ENCODE assay signal across 23 cellular contexts in the genomic region with DNA sequence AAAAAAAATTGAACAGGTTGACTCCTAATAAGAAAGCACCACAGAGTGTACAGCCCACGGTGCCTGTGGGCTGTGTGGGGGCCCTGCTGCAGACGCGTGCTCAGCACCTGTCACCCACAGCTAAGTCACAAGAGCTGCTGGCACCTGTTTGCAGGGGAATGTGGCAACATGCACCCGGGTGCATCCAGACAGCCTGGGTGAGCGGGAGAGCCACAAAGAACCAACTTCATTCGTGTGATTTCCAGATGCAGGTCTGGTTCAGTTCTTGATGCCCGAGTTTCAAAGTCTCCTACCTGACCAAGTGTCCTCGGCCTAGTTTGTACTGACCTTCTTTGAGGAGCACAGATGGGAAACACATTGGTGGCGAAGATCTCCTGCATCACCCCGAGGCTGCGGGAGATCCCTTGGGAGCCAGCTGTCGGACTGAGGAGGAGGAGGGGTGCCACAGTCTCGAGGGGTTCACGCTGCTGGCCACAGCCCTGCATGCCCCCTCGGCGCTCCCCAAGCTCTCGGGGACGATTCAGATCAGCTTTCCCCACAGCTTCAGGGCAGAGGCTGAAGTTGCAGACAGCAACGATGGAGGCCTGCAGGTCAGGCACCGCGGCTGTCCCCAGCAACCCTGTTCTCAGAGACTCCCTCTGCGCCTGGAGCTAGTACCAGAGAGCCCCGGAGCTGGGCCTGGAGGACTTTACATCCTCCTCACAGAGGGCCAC. TPM values are rescaled to one million over a fixed set of nuclear protein-coding genes. Genes with fewer than 3 reads are reported as not detected.
DNase-seq lines count a peak whose midpoint lies in the region; ATAC-seq, FAIRE-seq and TF ChIP-seq lines count a peak whose summit lies in the region.
"Had no signal": no experiment of that assay in that cellular context is flagged by ENCODE, and none has a peak within 500 bp of the region (broad histone marks: within the 10 kb centered on the region; RNA-seq: fewer than 3 reads in every experiment).

No MANE protein-coding gene starts in this region.

- peak; percentile 13 for DNase-seq in activated CD4-positive, CD25-positive, alpha-beta regulatory T cell treated with anti-CD3 and anti-CD28 coated beads, Interleukin-2, amount 50 U/mL, for 72 hours
- no peak for DNase-seq in activated CD4-positive, CD25-positive, alpha-beta regulatory T cell (lab: John Stamatoyannopoulos, UW)
- DNase-seq in RWPE2 (ENCODE audit: low spot score) (peak; percentile 49), HepG2 (ENCODE audit: low spot score) (no peak), spleen (peak; percentile 63), mesothelial cell of epicardium (ENCODE audit: low spot score in 2 of 2, unreplicated experiment in 2 of 2) (no peak), NCI-H1048 (lab: John Stamatoyannopoulos, UW) (no peak)
- DNase-seq in activated naive CD4-positive, alpha-beta T cell treated with anti-CD3 and anti-CD28 coated beads, Interleukin-2, amount 10 ng/mL, durations not matched to agents 7 days and 5 days: no peak
- DNase-seq: activated CD4-positive, alpha-beta T cell treated with anti-CD3 and anti-CD28 coated beads, Interleukin-2, amount 50 U/mL, for 1 hour; HFFc6; NCI-H1105 treated with DMSO at 0.1 percent for 48 hours; OCI-M1; stimulated activated CD4-positive, alpha-beta T cell treated with anti-CD3 and anti-CD28 coated beads, Interleukin-15, amount 100 ng/mL, for 24 hours had no signal

- TF ChIP-seq POLR2A in HepG2 (IDR thresholded peaks at IDR 0.05; ENCODE audit: insufficient read depth in 1 of 2, low read depth in 2 of 2, low read length in 2 of 2) (no peak), spleen (IDR thresholded peaks at IDR 0.05) (no peak)

- CTCF ChIA-PET in HepG2 (lab: Yijun Ruan, JAX; ENCODE audit: low intra/inter-chr PET ratio, low total read pairs): no interaction called here
- CTCF ChIA-PET in activated naive CD4-positive, alpha-beta T cell treated with anti-CD3 and anti-CD28 coated beads, Interleukin-2, amount 10 ng/mL, durations not matched to agents 7 days and 5 days (lab: Charles Lee): no interaction called here

- no peak overlapping the region for H3K27ac ChIP-seq in RWPE2 (ENCODE audit: poor library complexity, severe bottlenecking)
- no peak overlapping the region for H3K27ac ChIP-seq in HepG2 (ENCODE audit: extremely low read length, insufficient read depth, low read length)
- no peak overlapping the region for H3K27ac ChIP-seq in spleen
- H3K27ac ChIP-seq: 22Rv1, KMS-11, tibial nerve had no signal

- no TSS peak for BruUV-seq in HepG2 (replicated peaks; lab: Mats Ljungman, UMichigan)

- no peaks in the 10 kb centered on the region for H3K9me3 ChIP-seq in RWPE2 (ENCODE audit: severe bottlenecking)
- H3K9me3 ChIP-seq in HepG2 (ENCODE audit: low read length): no peaks in the 10 kb centered on the region
- H3K9me3 ChIP-seq in spleen: no peaks in the 10 kb centered on the region
- H3K9me3 ChIP-seq: tibial nerve had no signal

- intact Hi-C loops in HepG2 (cut with micrococcal nuclease; ENCODE audit: unreplicated experiment): no loop called here
- intact Hi-C loops in spleen (cut with DNase I; ENCODE audit: low total_unique reads): no loop called here

- ATAC-seq in RWPE2 (ENCODE audit: low read depth) (no peak), HepG2 (no peak)
- ATAC-seq: stimulated activated effector memory CD8-positive, alpha-beta T cell treated with anti-CD3 and anti-CD28 coated beads, Interleukin-12 subunit alpha, Interleukin-12 subunit beta, amount 100 ng/mL, for 72 hours had no signal

- WGBS in HepG2 (ENCODE audit: low lambda C conversion rate): 90% methylated on average over 16 of the region's 23 CpGs
- 67 to 86% (median 78%) methylated on average over 21 to 23 of the region's 23 CpGs for WGBS in spleen, 5 donors

- H3K79me2 ChIP-seq in HepG2 (ENCODE audit: insufficient read depth, low read length): no peaks in the 10 kb centered on the region

- H4K20me1 ChIP-seq in HepG2 (ENCODE audit: insufficient read depth, low read length): no peaks in the 10 kb centered on the region

- no peak for TF ChIP-seq RAD21 in HepG2 (CRISPR knock-in tag; IDR thresholded peaks at IDR 0.05)

- peaks cover under 1% of the 10 kb centered on the region for H3K4me1 Mint-ChIP-seq in mesothelial cell of epicardium
- peaks cover 25% of the 10 kb centered on the region for H3K4me1 Mint-ChIP-seq in activated naive CD4-positive, alpha-beta T cell treated with anti-CD3 and anti-CD28 coated beads, Interleukin-2, amount 10 ng/mL, durations not matched to agents 7 days and 5 days

- no peak for FAIRE-seq in HepG2 (lab: Jason Lieb, UNC)
- FAIRE-seq: colon, endometrium, islet of Langerhans had no signal

- TF ChIP-seq CTCF in RWPE2 (IDR thresholded peaks at IDR 0.05; ENCODE audit: poor library complexity, severe bottlenecking) (no peak), HepG2 (CRISPR knock-in tag; IDR thresholded peaks at IDR 0.05) (no peak), spleen (IDR thresholded peaks at IDR 0.05 in 8 of 11, conservative IDR thresholded peaks at IDR 0.05 in 3 of 11) (no peak), mesothelial cell of epicardium (IDR thresholded peaks at IDR 0.05; ENCODE audit: unreplicated experiment) (no peak)

- H3K36me3 Mint-ChIP-seq in mesothelial cell of epicardium: peaks cover 26% of the 10 kb centered on the region
- peaks cover 2% of the 10 kb centered on the region for H3K36me3 Mint-ChIP-seq in activated naive CD4-positive, alpha-beta T cell treated with anti-CD3 and anti-CD28 coated beads, Interleukin-2, amount 10 ng/mL, durations not matched to agents 7 days and 5 days

- no peak overlapping the region for H3K9ac ChIP-seq in HepG2 (ENCODE audit: insufficient read depth, low read depth, low read length)
- H3K9ac ChIP-seq: KMS-11 had no signal

- no peak overlapping the region for H2AFZ ChIP-seq in HepG2 (ENCODE audit: low read length)

- H3K36me3 ChIP-seq in RWPE2 (ENCODE audit: low read depth) (peaks cover 21% of the 10 kb centered on the region), HepG2 (replicated peaks in 1 of 2; ENCODE audit: control insufficient read depth in 1 of 2, insufficient read depth in 2 of 2, low read length in 2 of 2) (peaks cover 9 to 30% of the 10 kb centered on the region in 2 experiments; a peak in 4 of 5 replicates), spleen (peaks cover 0 to 70% (median 4%) of the 10 kb centered on the region in 6 donors)

- H3K9me3 Mint-ChIP-seq in mesothelial cell of epicardium: no peaks in the 10 kb centered on the region
- no peaks in the 10 kb centered on the region for H3K9me3 Mint-ChIP-seq in activated naive CD4-positive, alpha-beta T cell treated with anti-CD3 and anti-CD28 coated beads, Interleukin-2, amount 10 ng/mL, durations not matched to agents 7 days and 5 days
- H3K9me3 Mint-ChIP-seq: activated naive CD4-positive, alpha-beta T cell treated with anti-CD3 and anti-CD28 coated beads, Interleukin-2, amount 50 U/mL, for 24 hours; HFFc6; neural crest cell; stimulated activated effector memory CD8-positive, alpha-beta T cell treated with anti-CD3 and anti-CD28 coated beads, Interleukin-12 subunit alpha, Interleukin-12 subunit beta, amount 100 ng/mL, for 72 hours had no signal

- no peak overlapping the region for H3K27ac Mint-ChIP-seq in mesothelial cell of epicardium
- H3K27ac Mint-ChIP-seq in activated naive CD4-positive, alpha-beta T cell treated with anti-CD3 and anti-CD28 coated beads, Interleukin-2, amount 10 ng/mL, durations not matched to agents 7 days and 5 days: no peak overlapping the region
- H3K27ac Mint-ChIP-seq: activated naive CD4-positive, alpha-beta T cell treated with anti-CD3 and anti-CD28 coated beads, Interleukin-2, amount 50 U/mL, for 24 hours; HFFc6; stimulated activated effector memory CD8-positive, alpha-beta T cell treated with anti-CD3 and anti-CD28 coated beads, Interleukin-12 subunit alpha, Interleukin-12 subunit beta, amount 100 ng/mL, for 72 hours had no signal

- H3K27me3 Mint-ChIP-seq in mesothelial cell of epicardium (ENCODE audit: low read depth): no peaks in the 10 kb centered on the region
- peaks cover 16% of the 10 kb centered on the region for H3K27me3 Mint-ChIP-seq in activated naive CD4-positive, alpha-beta T cell treated with anti-CD3 and anti-CD28 coated beads, Interleukin-2, amount 10 ng/mL, durations not matched to agents 7 days and 5 days
- H3K27me3 Mint-ChIP-seq: activated naive CD4-positive, alpha-beta T cell treated with anti-CD3 and anti-CD28 coated beads, Interleukin-2, amount 50 U/mL, for 24 hours had no signal

- H3K27me3 ChIP-seq in RWPE2 (ENCODE audit: insufficient read depth, poor library complexity, severe bottlenecking) (no peaks in the 10 kb centered on the region), HepG2 (ENCODE audit: control insufficient read depth in 1 of 2, insufficient read depth in 2 of 2, low read length in 2 of 2) (no peaks in the 10 kb centered on the region), spleen (replicated peaks in 1 of 7) (no peaks in the 10 kb centered on the region)
- H3K27me3 ChIP-seq: tibial nerve had no signal

- H3K4me2 ChIP-seq in HepG2 (ENCODE audit: low read depth, low read length): no peak overlapping the region
- H3K4me2 ChIP-seq: KMS-11 had no signal

- no peak overlapping the region for H3K4me3 ChIP-seq in RWPE2 (ENCODE audit: severe bottlenecking)
- no peak overlapping the region for H3K4me3 ChIP-seq in HepG2 (replicated peaks in 1 of 3; ENCODE audit: insufficient read depth in 1 of 3, low read depth in 2 of 3, low read length in 3 of 3)
- no peak overlapping the region for H3K4me3 ChIP-seq in spleen
- H3K4me3 ChIP-seq: tibial nerve had no signal

- POLR2A ChIA-PET in HepG2 (lab: Yijun Ruan, JAX): no interaction called here

- no peak overlapping the region for H3K4me3 Mint-ChIP-seq in mesothelial cell of epicardium
- no peak overlapping the region for H3K4me3 Mint-ChIP-seq in activated naive CD4-positive, alpha-beta T cell treated with anti-CD3 and anti-CD28 coated beads, Interleukin-2, amount 10 ng/mL, durations not matched to agents 7 days and 5 days
- H3K4me3 Mint-ChIP-seq: activated naive CD4-positive, alpha-beta T cell treated with anti-CD3 and anti-CD28 coated beads, Interleukin-2, amount 50 U/mL, for 24 hours; HFFc6; neural crest cell; stimulated activated effector memory CD8-positive, alpha-beta T cell treated with anti-CD3 and anti-CD28 coated beads, Interleukin-12 subunit alpha, Interleukin-12 subunit beta, amount 100 ng/mL, for 72 hours had no signal

- H3K4me1 ChIP-seq in RWPE2 (ENCODE audit: insufficient read depth, poor library complexity, severe bottlenecking) (no peaks in the 10 kb centered on the region), HepG2 (ENCODE audit: insufficient read depth, low read length) (no peaks in the 10 kb centered on the region), spleen (peaks cover 10 to 49% (median 32%) of the 10 kb centered on the region in 6 donors)

- TF ChIP-seq EP300 in HepG2 (IDR thresholded peaks at IDR 0.05; ENCODE audit: low read depth in 2 of 2, low read length in 2 of 2): no peak
- TF ChIP-seq EP300 in HepG2 (CRISPR knock-in tag; IDR thresholded peaks at IDR 0.05; ENCODE audit: borderline replicate concordance): no peak

- in situ Hi-C loops in HepG2 (cut with HindIII; ENCODE audit: extremely low pct_ligation_motif_present, low pct_unique_long_range_greater_than_20kb): no loop called here

RNA-seq across cellular contexts. Expression of a gene that starts 35.3 kb away (rescaled TPM):
- not detected in 2 replicates for total RNA-seq in HepG2 (2016; rRNA removed; fragmentation: Illumina TruSeq; extraction: Trizol)
- not detected in 2 replicates for total RNA-seq in HepG2 (2016; cell fraction: cytosol; rRNA removed; fragmentation: Illumina TruSeq; extraction: Trizol; ENCODE audit: low read depth)
- total RNA-seq in HepG2 (2016; cell fraction: insoluble cytoplasmic fraction; rRNA removed; fragmentation: Illumina TruSeq; extraction: Trizol): not detected in 2 replicates
- not detected in 2 replicates for total RNA-seq in HepG2 (2016; cell fraction: membrane; rRNA removed; fragmentation: Illumina TruSeq; extraction: Trizol)
- not detected in 2 replicates for total RNA-seq in HepG2 (2016; cell fraction: nucleus; rRNA removed; fragmentation: Illumina TruSeq; extraction: Trizol)
- polyA plus RNA-seq in HepG2 (2011; rRNA removed): 0.03 TPM in 1 of 2 replicates, not detected in the other
- polyA plus RNA-seq in HepG2 (2011; cell fraction: cytosol; rRNA removed): 0.01 and 0.04 TPM in 2 replicates
- 0.18 and 0.26 TPM in 2 replicates for polyA plus RNA-seq in HepG2 (2011; cell fraction: nucleus; rRNA removed)
- polyA plus RNA-seq in HepG2 (2012): 0.05 and 0.07 TPM in 2 replicates
- not detected in 2 replicates for polyA plus RNA-seq in HepG2 (2016; cell fraction: cytosol; fragmentation: Illumina TruSeq; extraction: Trizol; ENCODE audit: low read depth)
- polyA plus RNA-seq in HepG2 (2016; cell fraction: insoluble cytoplasmic fraction; fragmentation: Illumina TruSeq; extraction: Trizol; ENCODE audit: low read depth): not detected in 2 replicates
- not detected in 2 replicates for polyA plus RNA-seq in HepG2 (2016; cell fraction: membrane; fragmentation: Illumina TruSeq; extraction: Trizol; ENCODE audit: low read depth)
- not detected in 2 replicates for polyA plus RNA-seq in HepG2 (2016; cell fraction: nucleus; fragmentation: Illumina TruSeq; extraction: Trizol; ENCODE audit: insufficient read depth, low read depth)
- polyA minus RNA-seq in HepG2 (2011; rRNA and poly(A)+ RNA removed; ENCODE audit: low replicate concordance): 0.30 and 0.84 TPM in 2 replicates
- not detected in 2 replicates for polyA minus RNA-seq in HepG2 (2011; cell fraction: cytosol; rRNA and poly(A)+ RNA removed)
- polyA minus RNA-seq in HepG2 (2011; cell fraction: nucleus; rRNA and poly(A)+ RNA removed): 0.13 TPM in 1 of 2 replicates, not detected in the other
- 1 to 10 TPM in 6 of 7 donors, under 1 TPM in 1; 0.97 to 3.4 (median 1.9) TPM for total RNA-seq in spleen
- 1 to 10 TPM in 1 of 3 donors, under 1 TPM in 2; 0.20 to 1.6 (median 0.57) TPM for polyA plus RNA-seq in spleen
- 0.05 to 0.49 TPM (median 0.13 TPM) in 3 replicates for total RNA-seq in mesothelial cell of epicardium
- total RNA-seq: G401, neural crest cell had no signal

Comparison
In these comparisons a context has a peak if more than half of its experiments do, and no peak if none do; other contexts are left out.
1. DNase-seq: peak in activated CD4-positive, CD25-positive, alpha-beta regulatory T cell treated with anti-CD3 and anti-CD28 coated beads, Interleukin-2, amount 50 U/mL, for 72 hours (single experiment), RWPE2 (single experiment) and spleen (single experiment); none in activated CD4-positive, CD25-positive, alpha-beta regulatory T cell (0 of 4), HepG2 (single experiment), mesothelial cell of epicardium (0 of 2), activated naive CD4-positive, alpha-beta T cell treated with anti-CD3 and anti-CD28 coated beads, Interleukin-2, amount 10 ng/mL, durations not matched to agents 7 days and 5 days (single experiment) and NCI-H1048 (single experiment).